ENCODE assay signal across 1 cellular context in the genomic region with DNA sequence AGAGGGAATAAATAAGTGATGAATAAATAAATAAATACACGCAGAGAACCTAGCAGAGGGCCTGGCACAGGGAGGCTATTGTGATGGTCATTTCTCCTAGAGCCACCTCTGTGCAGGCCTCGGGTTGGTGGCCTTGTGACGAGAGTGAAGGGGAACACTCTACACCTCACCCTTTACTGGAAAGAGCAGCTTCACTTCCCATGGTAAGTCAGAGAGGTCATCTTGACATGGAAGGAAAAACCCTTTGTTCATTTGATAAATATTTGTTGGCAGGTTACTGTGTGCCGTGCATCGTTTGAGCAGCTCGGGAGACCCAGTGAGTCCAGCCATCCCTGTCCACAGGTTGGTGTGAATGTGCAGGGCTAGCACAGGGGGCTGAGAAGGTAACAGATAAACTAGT.
TF ChIP-seq lines count a peak whose summit lies in the region.

No MANE protein-coding gene starts in this region.

TF ChIP-seq in H1, 55 proteins besides CTCF, POLR2A, EP300 and RAD21:
- TF ChIP-seq SP1 (IDR thresholded peaks at IDR 0.05; ENCODE audit: low read depth, low read length) (no peak), GTF2F1 (IDR thresholded peaks at IDR 0.05; ENCODE audit: borderline replicate concordance, low read depth, low read length) (no peak), NANOG (IDR thresholded peaks at IDR 0.05; ENCODE audit: insufficient read depth, low read depth, low read length, poor library complexity, severe bottlenecking) (no peak)
